Comparison of ENCODE assay signal across 16 cellular contexts in genomic region chr10:33288127-33288526, GRCh38. TPM values are rescaled to one million over a fixed set of nuclear protein-coding genes. Genes with fewer than 3 reads are reported as not detected.
"Had no signal": no experiment of that assay in that cellular context is flagged by ENCODE, and none has a peak within 500 bp of the region (broad histone marks: within the 10 kb centered on the region; RNA-seq: fewer than 3 reads in every experiment).

No MANE protein-coding gene starts in this region.

- DNase-seq: activated B cell treated with CpG ODN at 0.5 μM for 24 hours; activated CD4-positive, alpha-beta T cell treated with anti-CD3 and anti-CD28 coated beads for 48 hours; activated CD8-positive, alpha-beta T cell treated with anti-CD3 and anti-CD28 coated beads for 36 hours; activated naive CD4-positive, alpha-beta T cell treated with Interleukin-2 at 50 U/mL for 16 hours; activated naive CD8-positive, alpha-beta T cell treated with anti-CD3 and anti-CD28 coated beads, Interleukin-2, amount 10 ng/mL, durations not matched to agents 7 days and 5 days; activated T-cell treated with anti-CD3 and anti-CD28 coated beads, Interleukin-2, amount 50 U/mL, for 24 hours; amygdala; effector CD8-positive, alpha-beta T cell; esophagus squamous epithelium; hippocampal formation; left colon; posterior cingulate gyrus had no signal

- H3K36me3 ChIP-seq: esophagus squamous epithelium, suprapubic skin had no signal

- H3K27me3 ChIP-seq: esophagus squamous epithelium, suprapubic skin had no signal

- H3K27ac ChIP-seq: suprapubic skin had no signal

- H3K9me3 ChIP-seq: esophagus squamous epithelium, suprapubic skin had no signal

- H3K4me3 ChIP-seq: esophagus squamous epithelium, lung, skin epidermis, suprapubic skin had no signal

- ATAC-seq: activated CD8-positive, alpha-beta T cell treated with anti-CD3 and anti-CD28 coated beads for 36 hours; left colon; natural killer cell treated with Interleukin-12 subunit alpha and Interleukin-12 subunit beta and Interleukin-15 and Interleukin-18, amount 100 ng/mL, for 72 hours had no signal

RNA-seq across cellular contexts. Expression of gene NRP1, which starts 46.3 kb away (rescaled TPM):
- total RNA-seq: activated B cell treated with CpG ODN at 0.5 μM for 24 hours had no signal
